ENCODE assay signal across 1 cellular context in the genomic region with DNA sequence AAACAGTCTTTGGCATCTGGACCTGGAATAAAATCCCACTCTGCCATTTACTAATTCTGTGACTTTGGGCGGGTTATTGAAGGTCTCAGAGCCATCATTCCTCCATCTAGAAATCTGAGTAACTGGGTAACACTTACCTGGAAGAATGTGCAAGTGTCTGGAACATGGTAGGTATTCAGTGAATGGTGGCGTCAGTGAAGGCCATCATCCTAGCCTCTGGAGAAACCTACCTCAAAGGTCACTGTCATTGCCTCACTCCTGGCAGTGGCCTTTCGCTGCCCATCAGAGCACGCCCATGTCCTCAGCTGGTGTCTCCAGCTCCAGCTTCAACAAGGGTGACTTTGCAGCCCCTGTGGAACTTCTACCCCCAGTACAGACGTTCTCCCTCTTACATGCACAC.
TF ChIP-seq lines count a peak whose summit lies in the region.

No MANE protein-coding gene starts in this region.

TF ChIP-seq in WTC11, 78 proteins besides CTCF, POLR2A, EP300 and RAD21 (continued from another document):
- TF ChIP-seq, protein P1, sequence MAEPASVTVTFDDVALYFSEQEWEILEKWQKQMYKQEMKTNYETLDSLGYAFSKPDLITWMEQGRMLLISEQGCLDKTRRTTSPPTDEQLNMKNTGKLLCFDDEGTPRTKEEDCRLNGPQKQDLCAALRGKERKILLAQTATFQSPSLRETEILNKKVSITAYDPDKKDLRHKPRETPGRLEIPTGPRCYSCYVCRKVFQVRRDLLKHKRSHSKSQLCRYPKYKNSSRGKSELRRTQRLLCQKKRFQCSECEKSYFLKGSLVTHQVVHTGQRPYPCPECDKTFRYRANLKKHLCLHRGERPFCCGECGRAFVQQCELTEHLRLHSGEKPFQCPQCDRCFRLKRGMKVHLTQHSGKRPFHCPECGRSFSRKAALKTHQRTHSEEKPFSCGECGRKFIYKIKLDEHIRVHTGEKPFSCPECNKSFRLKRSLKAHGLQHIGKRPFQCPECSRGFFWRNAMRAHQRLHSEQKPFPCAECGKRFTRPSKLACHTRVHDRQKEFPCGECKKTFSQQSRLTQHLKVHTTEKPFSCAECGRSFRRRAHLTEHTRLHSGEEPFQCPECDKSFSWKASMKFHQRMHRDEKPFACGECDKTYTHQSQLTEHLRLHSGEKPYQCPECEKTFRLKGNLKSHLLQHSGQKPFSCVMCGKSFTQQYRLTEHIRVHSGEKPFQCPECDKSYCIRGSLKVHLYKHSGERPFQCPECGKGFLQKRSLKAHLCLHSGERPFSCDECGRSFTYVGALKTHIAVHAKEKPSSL (CRISPR knock-in tag; conservative IDR thresholded peaks at IDR 0.05): no peak
- TF ChIP-seq NR2C2 (CRISPR knock-in tag; IDR thresholded peaks at IDR 0.05) (no peak), SMAD4 (CRISPR knock-in tag; IDR thresholded peaks at IDR 0.05) (no peak)
